ENCODE assay signal across 8 cellular contexts in the genomic region with DNA sequence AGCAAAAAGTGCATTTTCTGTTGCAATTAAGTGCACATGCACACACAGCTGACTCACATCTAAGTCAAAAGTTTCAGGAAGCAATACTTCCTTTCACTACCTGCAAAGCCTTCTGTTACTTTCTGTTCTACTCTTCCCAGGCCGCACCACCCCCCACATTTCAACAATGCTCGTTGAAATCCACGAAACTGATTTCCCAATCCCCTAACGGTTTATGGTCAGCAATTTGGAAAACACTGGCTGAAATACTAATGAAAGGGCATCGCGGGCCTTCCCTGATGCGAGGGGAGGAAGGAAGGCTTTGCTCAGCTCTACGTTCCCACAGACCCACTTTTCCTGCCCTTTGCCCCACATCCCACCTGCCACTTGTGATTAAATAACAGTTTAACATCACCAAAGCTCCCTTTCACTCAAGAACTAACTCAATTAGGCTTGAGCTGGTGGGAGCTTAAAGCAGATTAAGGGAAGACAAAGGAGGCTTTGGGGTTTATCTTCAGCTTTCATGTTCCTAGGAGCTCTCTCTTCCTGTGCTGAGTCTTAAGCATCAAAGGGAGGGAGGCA.
DNase-seq lines count a peak whose midpoint lies in the region; ATAC-seq and TF ChIP-seq lines count a peak whose summit lies in the region.

No MANE protein-coding gene starts in this region.

- peak; percentile 58 for ATAC-seq in GM18511 (IDR thresholded peaks at IDR 0.05; ENCODE audit: unreplicated experiment)
- peak; percentile 86 to 92 for ATAC-seq in natural killer cell treated with Interleukin-12 subunit alpha and Interleukin-12 subunit beta and Interleukin-15 and Interleukin-18, amount 100 ng/mL, for 72 hours

- DNase-seq in NB4 (ENCODE audit: low read depth) (peak; percentile 98), brain microvascular endothelial cell (peak; percentile 1), Ammon's horn (ENCODE audit: low spot score) (no peak), ascending aorta (ENCODE audit: low spot score in 2 of 2) (no peak), NCI-H187 (lab: John Stamatoyannopoulos, UW) (no peak), mucosa of gallbladder (ENCODE audit: low spot score) (no peak)
- DNase-seq in natural killer cell treated with Interleukin-12 subunit alpha and Interleukin-12 subunit beta and Interleukin-15 and Interleukin-18, amount 100 ng/mL, for 72 hours (ENCODE audit: low spot score): peak; percentile 68

- H3K27ac ChIP-seq in brain microvascular endothelial cell (no peak overlapping the region), ascending aorta (peak overlapping the region in 1 of 2 donors; percentile 14)

- H3K9me3 ChIP-seq in ascending aorta: no peaks in the 10 kb centered on the region

- no peak for TF ChIP-seq CTCF in NB4 (IDR thresholded peaks at IDR 0.05; ENCODE audit: low read depth, low read length)
- TF ChIP-seq CTCF in brain microvascular endothelial cell (IDR thresholded peaks at IDR 0.05; ENCODE audit: low read depth, low read length, missing control alignments): no peak
- no peak for TF ChIP-seq CTCF in ascending aorta (IDR thresholded peaks at IDR 0.05)

- no peaks in the 10 kb centered on the region for H3K9me3 Mint-ChIP-seq in natural killer cell treated with Interleukin-12 subunit alpha and Interleukin-12 subunit beta and Interleukin-15 and Interleukin-18, amount 100 ng/mL, for 72 hours

- no peaks in the 10 kb centered on the region for H3K36me3 ChIP-seq in brain microvascular endothelial cell (replicated peaks)
- no peaks in the 10 kb centered on the region for H3K36me3 ChIP-seq in ascending aorta

- intact Hi-C loops in ascending aorta (cut with DNase I): no loop called here

- H3K27me3 Mint-ChIP-seq in natural killer cell treated with Interleukin-12 subunit alpha and Interleukin-12 subunit beta and Interleukin-15 and Interleukin-18, amount 100 ng/mL, for 72 hours: no peaks in the 10 kb centered on the region

- H3K4me1 Mint-ChIP-seq in natural killer cell treated with Interleukin-12 subunit alpha and Interleukin-12 subunit beta and Interleukin-15 and Interleukin-18, amount 100 ng/mL, for 72 hours (ENCODE audit: low read depth in 2 of 2): peaks cover 16% of the 10 kb centered on the region in 2 donors

- H3K4me3 ChIP-seq in NB4 (ENCODE audit: low read depth, low read length) (no peak overlapping the region), brain microvascular endothelial cell (ENCODE audit: low read depth, low read length) (no peak overlapping the region), ascending aorta (no peak overlapping the region)

- H3K4me1 ChIP-seq in ascending aorta: peaks cover 0 to 6% of the 10 kb centered on the region in 2 donors

- in situ Hi-C loops in brain microvascular endothelial cell (cut with HindIII; ENCODE audit: low pct_ligation_motif_present, low sequenced_read_pairs): no loop called here

- peak overlapping the region; percentile 58 to 91 for H3K27ac Mint-ChIP-seq in natural killer cell treated with Interleukin-12 subunit alpha and Interleukin-12 subunit beta and Interleukin-15 and Interleukin-18, amount 100 ng/mL, for 72 hours

- H3K4me3 Mint-ChIP-seq in natural killer cell treated with Interleukin-12 subunit alpha and Interleukin-12 subunit beta and Interleukin-15 and Interleukin-18, amount 100 ng/mL, for 72 hours: peak overlapping the region; percentile 81

- no peaks in the 10 kb centered on the region for H3K36me3 Mint-ChIP-seq in natural killer cell treated with Interleukin-12 subunit alpha and Interleukin-12 subunit beta and Interleukin-15 and Interleukin-18, amount 100 ng/mL, for 72 hours

- H3K27me3 ChIP-seq in brain microvascular endothelial cell (replicated peaks) (no peaks in the 10 kb centered on the region), ascending aorta (no peaks in the 10 kb centered on the region)

- TF ChIP-seq POLR2A in NB4 (IDR thresholded peaks at IDR 0.05; ENCODE audit: extremely low read depth, insufficient read length): no peak

Comparison
In these comparisons a context has a peak if more than half of its experiments do, and no peak if none do; other contexts are left out.
1. DNase-seq: peak in NB4 (single experiment), brain microvascular endothelial cell (single experiment) and natural killer cell treated with Interleukin-12 subunit alpha and Interleukin-12 subunit beta and Interleukin-15 and Interleukin-18, amount 100 ng/mL, for 72 hours (single experiment); none in Ammon's horn (single experiment), ascending aorta (0 of 2), NCI-H187 (0 of 2) and mucosa of gallbladder (single experiment).